ENCODE assay signal across 23 cellular contexts in the genomic region with DNA sequence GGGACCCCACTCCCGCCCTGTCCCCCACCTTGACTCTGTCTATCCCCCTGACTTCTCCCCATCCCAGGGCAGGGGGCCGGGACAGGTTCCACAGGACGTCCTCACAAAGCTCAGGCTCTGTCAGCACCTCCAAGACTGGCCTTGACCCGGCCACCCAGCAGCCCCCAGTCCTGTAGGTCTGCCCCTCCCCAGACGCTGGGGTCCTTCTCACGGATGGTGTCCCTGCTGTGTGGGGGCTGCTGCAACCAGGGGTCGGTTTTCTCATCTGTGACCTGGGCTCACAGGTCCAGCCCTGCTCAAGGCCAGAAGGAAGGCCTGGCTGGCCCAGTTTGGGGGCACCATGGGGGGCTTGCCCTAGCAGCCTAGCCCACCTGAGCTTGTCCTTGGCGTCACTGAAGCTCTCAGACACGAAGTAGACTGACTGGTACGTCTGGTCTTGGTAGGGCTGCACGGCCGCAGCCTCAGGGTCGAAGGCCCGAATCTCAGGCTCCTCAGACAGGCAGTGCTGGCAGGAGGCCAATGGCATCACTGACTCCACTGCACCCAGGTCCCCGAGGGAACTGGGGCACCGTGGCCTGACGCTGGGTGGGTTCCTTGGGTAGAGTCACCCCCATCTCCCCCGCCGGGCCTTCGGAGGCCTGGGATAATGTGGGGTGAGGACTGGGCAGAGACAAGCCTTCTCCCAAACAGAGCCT.
"Had no signal": no experiment of that assay in that cellular context is flagged by ENCODE, and none has a peak within 500 bp of the region (broad histone marks: within the 10 kb centered on the region; RNA-seq: fewer than 3 reads in every experiment).

No MANE protein-coding gene starts in this region.

- H3K4me1 ChIP-seq: SJCRH30 had no signal

- H3K36me3 ChIP-seq: ascending aorta, SJCRH30 had no signal

- H3K9me3 ChIP-seq: ascending aorta, body of pancreas, SJCRH30 had no signal

- DNase-seq: activated CD4-positive, alpha-beta T cell treated with anti-CD3 and anti-CD28 coated beads for 48 hours; activated CD4-positive, alpha-beta T cell treated with anti-CD3 and anti-CD28 coated beads, Interleukin-2, amount 50 U/mL, for 4 hours; activated CD4-positive, CD25-positive, alpha-beta regulatory T cell treated with anti-CD3 and anti-CD28 coated beads, Interleukin-2, amount 50 U/mL, for 72 hours; activated CD8-positive, alpha-beta memory T cell treated with anti-CD3 and anti-CD28 coated beads, Interleukin-2, amount 50 U/mL, for 48 hours; activated CD8-positive, alpha-beta T cell treated with anti-CD3 and anti-CD28 coated beads, Interleukin-2, amount 10 ng/mL, durations not matched to agents 7 days and 5 days; activated T-cell treated with anti-CD3 and anti-CD28 coated beads, Interleukin-2, amount 50 U/mL, for 1 hour; amniotic stem cell; central memory CD4-positive, alpha-beta T cell; KG1; NCI-H1092 treated with DMSO at 0.1 percent for 48 hours; NCI-H1417 treated with DMSO at 0.1 percent for 48 hours; NCI-H1694; NCI-H2029; NCI-H2227 treated with DMSO at 0.1 percent for 48 hours; NCI-H446 treated with DMSO at 0.1 percent for 48 hours; NCI-H524 treated with DMSO at 0.1 percent for 48 hours; NCI-H748 treated with DMSO at 0.1 percent for 48 hours; Right ventricle myocardium superior; SW 1271 had no signal

- H3K27ac ChIP-seq: ascending aorta, body of pancreas, RWPE1, SJCRH30 had no signal

- H3K27me3 ChIP-seq: body of pancreas had no signal

- H3K4me3 ChIP-seq: ascending aorta, body of pancreas, SJCRH30 had no signal
